16 cellular contexts compared by ENCODE assay signal in the genomic region with DNA sequence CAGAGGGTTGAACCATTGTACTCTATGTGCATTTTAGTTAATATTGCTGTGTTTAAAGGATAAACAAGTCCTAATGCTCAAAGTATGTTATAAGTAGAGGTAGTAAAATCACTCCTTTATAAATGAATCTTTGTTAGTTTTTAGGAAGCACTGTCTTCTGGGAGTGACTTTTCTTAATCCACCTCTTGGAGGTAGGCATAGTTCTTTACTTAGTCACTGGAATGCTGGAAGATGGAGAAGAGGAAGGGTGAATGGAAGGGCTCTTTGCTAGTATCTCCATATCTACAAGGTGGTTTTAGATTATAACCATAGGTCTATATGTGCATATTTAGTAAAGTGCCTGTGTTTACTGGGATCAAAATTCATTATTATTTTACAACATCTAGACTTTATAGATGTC.
DNase-seq lines count a peak whose midpoint lies in the region; ATAC-seq and TF ChIP-seq lines count a peak whose summit lies in the region.
"Had no signal": no experiment of that assay in that cellular context is flagged by ENCODE, and none has a peak within 500 bp of the region (broad histone marks: within the 10 kb centered on the region; RNA-seq: fewer than 3 reads in every experiment).

No MANE protein-coding gene starts in this region.

- peaks cover 8% of the 10 kb centered on the region; the same call in 1 of the 2 replicates for H3K9me3 ChIP-seq in PC-3 (ENCODE audit: low read length)

- no peak overlapping the region for H3K4me2 ChIP-seq in PC-3 (ENCODE audit: low read length)
- H3K4me2 ChIP-seq: GM23338 had no signal

- no TSS peak for BruUV-seq in PC-3 (replicated peaks; lab: Mats Ljungman, UMichigan)

- DNase-seq in A172 (ENCODE audit: low spot score) (peak; percentile 11), HS-27A (ENCODE audit: low read depth) (peak; percentile 20), PC-3 (peak; percentile 63), foreskin keratinocyte (peak; percentile 25 to 50), Right ventricle myocardium inferior (ENCODE audit: missing footprints) (no peak), DMS53 treated with DMSO at 0.1 percent for 48 hours (lab: John Stamatoyannopoulos, UW; ENCODE audit: unreplicated experiment) (no peak), hepatic stellate cell (ENCODE audit: low spot score) (no peak)
- DNase-seq in stimulated activated naive CD4-positive, alpha-beta T cell treated with Interleukin-2 at 50 U/mL for 16 hours (lab: John Stamatoyannopoulos, UW) = no peak
- DNase-seq: 8988T; C1 segment of cervical spinal cord; CD4-positive, alpha-beta memory T cell; DMS79 treated with DMSO at 0.1 percent for 48 hours; EL; GDM1; H7 had no signal

- H3F3A ChIP-seq in PC-3 (ENCODE audit: low read length, unreplicated experiment) = no peaks in the 10 kb centered on the region

- ATAC-seq in PC-3 = peak; percentile 68
- peak; percentile 60 for ATAC-seq in foreskin keratinocyte
- no peak for ATAC-seq in Right ventricle myocardium inferior
- ATAC-seq: GM23338 had no signal

- CTCF ChIA-PET in PC-3 (lab: Charles Lee) = no interaction called here

- peaks cover 36% of the 10 kb centered on the region for H3K36me3 ChIP-seq in PC-3 (ENCODE audit: low read depth, low read length)

- POLR2A ChIA-PET in PC-3 (lab: Charles Lee; ENCODE audit: unreplicated experiment) = interaction anchor here (0.6 kb wide), 1 partner anchor 35 kb away, joined by 3 read pairs; no protein-coding TSS in a partner anchor

- H3K4me1 ChIP-seq in PC-3 (ENCODE audit: insufficient read depth, low read length) (peaks cover 25% of the 10 kb centered on the region), foreskin keratinocyte (peaks cover 9% of the 10 kb centered on the region)

- no peaks in the 10 kb centered on the region for H3K9me2 ChIP-seq in PC-3 (replicated peaks; ENCODE audit: low read length)

- peaks cover 20% of the 10 kb centered on the region for H3K79me2 ChIP-seq in PC-3 (ENCODE audit: low read length)

- H2AFZ ChIP-seq in PC-3 (ENCODE audit: low read length) = no peak overlapping the region
- H2AFZ ChIP-seq: GM23338 had no signal

- no peak overlapping the region for H3K27ac ChIP-seq in PC-3 (ENCODE audit: low read length)
- H3K27ac ChIP-seq in foreskin keratinocyte = no peak overlapping the region

- no peak overlapping the region for H3K9ac ChIP-seq in PC-3 (ENCODE audit: low read length)

- intact Hi-C loops in PC-3 (cut with micrococcal nuclease) (loop anchor here (10.0 kb wide), 1 partner anchor 271 kb away; no protein-coding TSS in a partner anchor), Right ventricle myocardium inferior (cut with DNase I) (no loop called here)

- H3K27me3 ChIP-seq in PC-3 (ENCODE audit: low read length) (no peaks in the 10 kb centered on the region), foreskin keratinocyte (no peaks in the 10 kb centered on the region)

- H4K20me1 ChIP-seq in PC-3 (ENCODE audit: low read length) = no peaks in the 10 kb centered on the region

- H3K4me3 ChIP-seq in PC-3 (ENCODE audit: low read length) = no peak overlapping the region
- H3K4me3 ChIP-seq: GM23338 had no signal

- TF ChIP-seq CTCF in PC-3 (conservative IDR thresholded peaks at IDR 0.05; ENCODE audit: low read depth, low read length) (no peak), foreskin keratinocyte (conservative IDR thresholded peaks at IDR 0.05) (no peak)

Comparison
In these comparisons a context has a peak if more than half of its experiments do, and no peak if none do; other contexts are left out.
1. DNase-seq: peak in A172 (single experiment), HS-27A (single experiment), PC-3 (single experiment) and foreskin keratinocyte (2 of 2); none in Right ventricle myocardium inferior (single experiment), DMS53 treated with DMSO at 0.1 percent for 48 hours (single experiment), hepatic stellate cell (single experiment) and stimulated activated naive CD4-positive, alpha-beta T cell treated with Interleukin-2 at 50 U/mL for 16 hours (single experiment).